28 cellular contexts compared by ENCODE assay signal in the genomic region with DNA sequence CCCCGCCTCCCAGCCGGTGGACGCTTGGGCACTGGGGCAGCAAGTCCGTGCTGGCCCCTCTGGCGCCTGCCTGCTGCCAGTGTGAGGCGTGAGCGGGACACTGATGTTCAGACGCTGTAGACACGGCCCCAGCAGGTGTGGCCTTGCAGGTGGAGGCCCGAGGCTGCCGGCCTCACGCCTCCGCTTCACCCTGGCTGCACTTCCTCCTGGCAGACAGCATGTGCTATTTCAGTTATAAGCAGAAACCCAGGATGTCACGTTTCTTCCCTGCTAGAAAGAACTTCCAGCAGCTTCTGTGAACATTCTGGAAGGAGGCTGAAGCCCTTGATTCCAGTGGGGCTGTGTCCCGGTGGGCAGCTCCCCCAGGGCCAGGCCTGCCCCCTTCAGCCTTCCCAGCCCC.
DNase-seq lines count a peak whose midpoint lies in the region; ATAC-seq, FAIRE-seq and TF ChIP-seq lines count a peak whose summit lies in the region.
"Had no signal": no experiment of that assay in that cellular context is flagged by ENCODE, and none has a peak within 500 bp of the region (broad histone marks: within the 10 kb centered on the region; RNA-seq: fewer than 3 reads in every experiment).

No MANE protein-coding gene starts in this region.

- TF ChIP-seq CTCF in GM10248 (IDR thresholded peaks at IDR 0.05; ENCODE audit: control extremely low read depth, extremely low read depth, low read depth, missing control alignments), result no peak
- TF ChIP-seq CTCF in osteoblast (IDR thresholded peaks at IDR 0.05; ENCODE audit: extremely low read depth, low read depth, low read length), result no peak

- POLR2A ChIA-PET in GM10248 (lab: Yijun Ruan, JAX), result no interaction called here
- POLR2A ChIA-PET in CD8-positive, alpha-beta memory T cell (lab: Charles Lee), result no interaction called here

- peaks cover 0 to 2% (median 0%) of the 10 kb centered on the region in 5 donors for H3K9me3 Mint-ChIP-seq in CD8-positive, alpha-beta memory T cell
- H3K9me3 Mint-ChIP-seq: CD4-positive, alpha-beta memory T cell; T-cell had no signal

- H2AFZ ChIP-seq in GM23248 (no peak overlapping the region), osteoblast (ENCODE audit: low read length) (no peak overlapping the region)

- in situ Hi-C loops in GM23248 (cut with MboI), result no loop called here

- peak; percentile 77 for FAIRE-seq in GM18507 (lab: Jason Lieb, UNC)
- FAIRE-seq: A204.1 had no signal

- H3K36me3 Mint-ChIP-seq in CD8-positive, alpha-beta memory T cell, result no peaks in the 10 kb centered on the region
- H3K36me3 Mint-ChIP-seq: CD4-positive, alpha-beta memory T cell; T-cell had no signal

- H3F3A ChIP-seq in GM23248 (ENCODE audit: insufficient read depth), result peaks cover 94% of the 10 kb centered on the region

- H3K36me3 ChIP-seq in GM23248 (ENCODE audit: low read depth) (peaks cover 81% of the 10 kb centered on the region), osteoblast (ENCODE audit: insufficient read depth, low read length) (peaks cover 96% of the 10 kb centered on the region)
- no peaks in the 10 kb centered on the region for H3K36me3 ChIP-seq in CD8-positive, alpha-beta memory T cell (ENCODE audit: insufficient read depth, low read length)
- H3K36me3 ChIP-seq: SJCRH30 had no signal

- H3K27me3 ChIP-seq in GM23248 (replicated peaks; ENCODE audit: insufficient read depth) (no peaks in the 10 kb centered on the region), osteoblast (ENCODE audit: insufficient read depth, low read length) (no peaks in the 10 kb centered on the region)
- no peaks in the 10 kb centered on the region for H3K27me3 ChIP-seq in CD8-positive, alpha-beta memory T cell (ENCODE audit: insufficient read depth, low read length, poor library complexity, severe bottlenecking)
- H3K27me3 ChIP-seq: SJCRH30 had no signal

- H3K27ac Mint-ChIP-seq in CD8-positive, alpha-beta memory T cell, result no peak overlapping the region
- H3K27ac Mint-ChIP-seq: CD4-positive, alpha-beta memory T cell; T-cell had no signal

- H3K4me1 ChIP-seq in GM23248 (ENCODE audit: insufficient read depth) (peaks cover 18% of the 10 kb centered on the region), osteoblast (ENCODE audit: insufficient read depth, low read length) (no peaks in the 10 kb centered on the region)
- no peaks in the 10 kb centered on the region for H3K4me1 ChIP-seq in CD8-positive, alpha-beta memory T cell (ENCODE audit: insufficient read depth, low read length)
- H3K4me1 ChIP-seq: SJCRH30 had no signal

- no peak overlapping the region for H3K4me2 ChIP-seq in GM23248 (ENCODE audit: unreplicated experiment)
- no peak overlapping the region for H3K4me2 ChIP-seq in osteoblast (ENCODE audit: insufficient read depth, low read length)

- no peaks in the 10 kb centered on the region for H3K9me2 ChIP-seq in GM23248 (ENCODE audit: insufficient read depth)

- ATAC-seq in GM18502 (IDR thresholded peaks at IDR 0.05; ENCODE audit: poor library complexity, unreplicated experiment), result no peak
- ATAC-seq: HCT116, PC-3, Right ventricle myocardium inferior, T-cell had no signal

- H3K4me3 ChIP-seq in GM23248 (no peak overlapping the region), osteoblast (ENCODE audit: insufficient read depth, low read length) (no peak overlapping the region)
- no peak overlapping the region for H3K4me3 ChIP-seq in CD8-positive, alpha-beta memory T cell (ENCODE audit: low read length)
- H3K4me3 ChIP-seq: SJCRH30 had no signal

- H3K9me3 ChIP-seq in GM23248 (ENCODE audit: low read depth) (no peaks in the 10 kb centered on the region), osteoblast (ENCODE audit: low read depth, low read length) (no peaks in the 10 kb centered on the region)
- no peaks in the 10 kb centered on the region for H3K9me3 ChIP-seq in CD8-positive, alpha-beta memory T cell (ENCODE audit: low read length)
- H3K9me3 ChIP-seq: SJCRH30 had no signal

- no peaks in the 10 kb centered on the region for H3K4me1 Mint-ChIP-seq in CD8-positive, alpha-beta memory T cell
- H3K4me1 Mint-ChIP-seq: CD4-positive, alpha-beta memory T cell had no signal

- H3K79me2 ChIP-seq in GM23248 (ENCODE audit: insufficient read depth) (peaks cover 65% of the 10 kb centered on the region), osteoblast (ENCODE audit: insufficient read depth, low read length) (peaks cover 32% of the 10 kb centered on the region)

- H3K9ac ChIP-seq in GM23248, result no peak overlapping the region

- no peaks in the 10 kb centered on the region; the same call in 1 of the 2 replicates for H4K20me1 ChIP-seq in GM23248 (ENCODE audit: insufficient read depth)
- H4K20me1 ChIP-seq in osteoblast (ENCODE audit: insufficient read depth, low read length), result peaks cover 65% of the 10 kb centered on the region

- H3K27ac ChIP-seq in GM23248 (peak overlapping the region; percentile 20; the same call in 1 of the 2 replicates), osteoblast (ENCODE audit: low read depth, low read length) (peak overlapping the region; percentile 33)
- no peak overlapping the region for H3K27ac ChIP-seq in CD8-positive, alpha-beta memory T cell (ENCODE audit: low read depth, low read length)
- H3K27ac ChIP-seq: SJCRH30 had no signal

- no peak overlapping the region for H3K4me3 Mint-ChIP-seq in CD8-positive, alpha-beta memory T cell
- H3K4me3 Mint-ChIP-seq: CD4-positive, alpha-beta memory T cell; T-cell had no signal

- H3K27me3 Mint-ChIP-seq in CD8-positive, alpha-beta memory T cell, result peaks cover 2 to 10% of the 10 kb centered on the region in 2 donors

- CTCF ChIA-PET in GM10248 (lab: Yijun Ruan, JAX), result interaction anchor here (1.1 kb wide), 1 partner anchor 21 kb away, joined by 3 read pairs; no protein-coding TSS in a partner anchor
- CTCF ChIA-PET in CD8-positive, alpha-beta memory T cell (lab: Charles Lee), result no interaction called here

- DNase-seq in GM10248 (ENCODE audit: extremely low spot score) (peak; percentile 73), GM18507 (ENCODE audit: extremely low spot score, insufficient read length, low read depth) (peak; percentile 32), GM23248 (no peak), osteoblast (ENCODE audit: insufficient read length, low spot score, missing footprints) (no peak), putamen (ENCODE audit: low spot score) (no peak)
- DNase-seq in activated CD4-positive, alpha-beta T cell treated with anti-CD3 and anti-CD28 coated beads for 1 hour, result no peak
- no peak for DNase-seq in CD8-positive, alpha-beta memory T cell
- DNase-seq: C1 segment of cervical spinal cord; CD4-positive, alpha-beta memory T cell; DMS 273 treated with DMSO at 0.1 percent for 48 hours; DMS79; EL; GDM1; Karpas-422; NCI-H1105; NCI-H1436 treated with DMSO at 0.1 percent for 48 hours; NCI-H1930; NCI-H2107; NCI-H446; NCI-H524 treated with DMSO at 0.1 percent for 48 hours; NCI-H774; PC-3; SJCRH30; T-cell had no signal

- WGBS in GM23248 (ENCODE audit: low coverage in 1 of 2, low lambda C conversion rate in 2 of 2, missing lambda C conversion rate in 2 of 2), 2 experiments, result 80 to 84% methylated on average over 14 to 15 of the region's 15 CpGs

Comparison
In these comparisons a context has a peak if more than half of its experiments do, and no peak if none do; other contexts are left out.
1. DNase-seq: peak in GM10248 (single experiment) and GM18507 (single experiment); none in GM23248 (single experiment), osteoblast (single experiment), activated CD4-positive, alpha-beta T cell treated with anti-CD3 and anti-CD28 coated beads for 1 hour (single experiment), CD8-positive, alpha-beta memory T cell (0 of 5) and putamen (single experiment).